8 cellular contexts compared by ENCODE assay signal in the genomic region with DNA sequence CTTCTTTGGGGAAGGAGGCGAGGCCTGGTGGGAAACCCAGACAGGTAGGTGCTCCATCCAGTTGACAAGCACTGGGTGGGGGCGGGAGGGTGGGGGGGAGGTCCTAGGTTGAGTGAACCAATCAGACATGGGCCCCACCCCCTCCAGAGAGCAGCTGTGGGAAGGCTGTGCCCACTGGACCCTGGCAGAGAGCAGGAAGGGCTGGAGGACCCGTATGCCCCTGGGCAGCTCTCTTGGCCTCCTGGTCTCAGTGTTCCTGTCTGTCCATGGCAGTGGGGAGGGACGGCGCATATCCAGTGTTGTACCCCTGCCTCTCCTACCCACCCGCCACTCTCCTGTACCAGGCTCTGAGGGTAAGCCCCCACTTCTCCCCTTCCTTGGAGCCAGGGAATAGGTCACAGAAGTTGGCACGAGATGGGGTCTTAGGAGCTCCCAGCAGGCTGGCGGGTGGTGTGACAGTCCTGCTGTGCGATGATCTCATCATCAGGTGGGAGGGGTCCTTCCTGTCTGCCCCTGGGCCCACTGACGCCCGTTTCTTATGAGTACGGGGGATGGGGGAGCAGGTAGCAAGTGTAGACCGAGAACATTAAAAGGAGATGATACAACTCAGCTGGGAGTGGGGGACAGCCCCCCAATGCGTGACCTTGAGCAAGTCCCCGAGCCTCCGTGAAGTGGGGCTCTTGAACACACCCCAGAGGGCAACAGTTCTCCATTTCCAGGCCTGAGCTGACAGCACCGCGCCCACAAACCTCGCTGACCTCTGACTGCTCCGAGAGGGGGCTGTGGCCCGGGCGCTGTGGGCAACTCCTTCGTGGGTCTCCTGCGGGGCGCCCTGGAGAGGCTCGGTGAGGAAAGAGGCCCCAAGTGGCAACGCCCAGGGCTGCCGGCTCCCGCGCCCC. TPM values are rescaled to one million over a fixed set of nuclear protein-coding genes. Genes with fewer than 3 reads are reported as not detected.
DNase-seq lines count a peak whose midpoint lies in the region; ATAC-seq and TF ChIP-seq lines count a peak whose summit lies in the region.

No MANE protein-coding gene starts in this region.

- no peak for ATAC-seq in natural killer cell treated with Interleukin-12 subunit alpha and Interleukin-12 subunit beta and Interleukin-15 and Interleukin-18, amount 100 ng/mL, for 72 hours
- ATAC-seq in left cardiac atrium: no peak

- H3K9ac ChIP-seq in BLaER1 (peak overlapping the region; percentile 67; the same call in 1 of the 2 replicates), HUES64 (ENCODE audit: low read depth, low read length) (no peak overlapping the region)

- TF ChIP-seq CTCF in ascending aorta (IDR thresholded peaks at IDR 0.05): no peak

- no peaks in the 10 kb centered on the region for H3K36me3 Mint-ChIP-seq in natural killer cell treated with Interleukin-12 subunit alpha and Interleukin-12 subunit beta and Interleukin-15 and Interleukin-18, amount 100 ng/mL, for 72 hours

- peaks cover 63% of the 10 kb centered on the region for H3K4me1 ChIP-seq in BLaER1
- H3K4me1 ChIP-seq in HUES64 (ENCODE audit: insufficient read depth, low read length): peaks cover 5% of the 10 kb centered on the region; the same call in 1 of the 2 replicates
- peaks cover 7 to 24% of the 10 kb centered on the region in 2 donors for H3K4me1 ChIP-seq in ascending aorta

- H3K9me3 ChIP-seq in BLaER1 (no peaks in the 10 kb centered on the region), HUES64 (ENCODE audit: insufficient read depth, low read depth, low read length) (no peaks in the 10 kb centered on the region), ascending aorta (no peaks in the 10 kb centered on the region)

- H3K4me3 Mint-ChIP-seq in natural killer cell treated with Interleukin-12 subunit alpha and Interleukin-12 subunit beta and Interleukin-15 and Interleukin-18, amount 100 ng/mL, for 72 hours: peak overlapping the region; percentile 76

- H3K27me3 Mint-ChIP-seq in natural killer cell treated with Interleukin-12 subunit alpha and Interleukin-12 subunit beta and Interleukin-15 and Interleukin-18, amount 100 ng/mL, for 72 hours: no peaks in the 10 kb centered on the region

- H3K4me2 ChIP-seq in BLaER1: peak overlapping the region; percentile 92

- H4K20me1 ChIP-seq in BLaER1: peaks cover 31% of the 10 kb centered on the region

- intact Hi-C loops in ascending aorta (cut with DNase I) (loop anchor here (2.0 to 5.0 kb wide), 5 partner anchors 83 to 405 kb away; partner anchors contain the start of genes CTU2, GALNS, MVD and RNF166), left cardiac atrium (cut with DNase I) (no loop called here)

- H3K27ac ChIP-seq in BLaER1 (peak overlapping the region; percentile 82), HUES64 (ENCODE audit: low read depth, low read length) (no peak overlapping the region), ascending aorta (peak overlapping the region; percentile 56 to 58)

- H3K4me3 ChIP-seq in BLaER1: peak overlapping the region; percentile 87
- peak overlapping the region; percentile 71; the same call in 1 of the 2 replicates for H3K4me3 ChIP-seq in HUES64 (ENCODE audit: low read length)
- peak overlapping the region; percentile 75 to 84 for H3K4me3 ChIP-seq in ascending aorta

- H3K36me3 ChIP-seq in BLaER1: no peaks in the 10 kb centered on the region
- H3K36me3 ChIP-seq in HUES64 (ENCODE audit: insufficient read depth, low read length): no peaks in the 10 kb centered on the region
- H3K36me3 ChIP-seq in ascending aorta: no peaks in the 10 kb centered on the region

- peak overlapping the region; percentile 62 to 66 for H3K27ac Mint-ChIP-seq in natural killer cell treated with Interleukin-12 subunit alpha and Interleukin-12 subunit beta and Interleukin-15 and Interleukin-18, amount 100 ng/mL, for 72 hours

- 78% methylated on average over 29 of the region's 30 CpGs for WGBS in HUES64

- H3K27me3 ChIP-seq in BLaER1 (peaks cover 11% of the 10 kb centered on the region; the same call in 1 of the 2 replicates), HUES64 (ENCODE audit: insufficient read depth, low read length) (peaks cover 53% of the 10 kb centered on the region), ascending aorta (no peaks in the 10 kb centered on the region)

- DNase-seq in ascending aorta (ENCODE audit: low spot score in 2 of 2) (no peak), DMS114 treated with DMSO at 0.1 percent for 48 hours (lab: John Stamatoyannopoulos, UW; ENCODE audit: unreplicated experiment) (no peak), HK-2 (ENCODE audit: unreplicated experiment) (no peak), left cardiac atrium (no peak)
- DNase-seq in natural killer cell treated with Interleukin-12 subunit alpha and Interleukin-12 subunit beta and Interleukin-15 and Interleukin-18, amount 100 ng/mL, for 72 hours (ENCODE audit: low spot score): no peak
- DNase-seq in NK-92 treated with Interleukin-12 subunit alpha and Interleukin-12 subunit beta, amount 100 ng/mL, for 24 hours (lab: John Stamatoyannopoulos, UW): no peak

- peaks cover 11 to 18% of the 10 kb centered on the region in 2 donors for H3K4me1 Mint-ChIP-seq in natural killer cell treated with Interleukin-12 subunit alpha and Interleukin-12 subunit beta and Interleukin-15 and Interleukin-18, amount 100 ng/mL, for 72 hours (ENCODE audit: low read depth in 2 of 2)

- H3K9me3 Mint-ChIP-seq in natural killer cell treated with Interleukin-12 subunit alpha and Interleukin-12 subunit beta and Interleukin-15 and Interleukin-18, amount 100 ng/mL, for 72 hours: no peaks in the 10 kb centered on the region

RNA-seq across cellular contexts. Expression of gene ZFPM1, which starts 1.2 kb away (rescaled TPM):
- 2.0 TPM for polyA plus RNA-seq in HUES64 (2013, experiment 1 of 2)
- 3.4 TPM for polyA plus RNA-seq in HUES64 (2013, experiment 2 of 2)
- total RNA-seq in ascending aorta: 5.5 TPM
- total RNA-seq in natural killer cell treated with Interleukin-12 subunit alpha and Interleukin-12 subunit beta and Interleukin-15 and Interleukin-18, amount 100 ng/mL, for 72 hours: 10 to 100 TPM; 23.5 to 24.5 TPM
- total RNA-seq in left cardiac atrium: 10 to 100 TPM in 1 of 2 donors, 1 to 10 TPM in 1; 7.0 to 11.5 TPM
